ENCODE assay signal across 8 cellular contexts in the genomic region with DNA sequence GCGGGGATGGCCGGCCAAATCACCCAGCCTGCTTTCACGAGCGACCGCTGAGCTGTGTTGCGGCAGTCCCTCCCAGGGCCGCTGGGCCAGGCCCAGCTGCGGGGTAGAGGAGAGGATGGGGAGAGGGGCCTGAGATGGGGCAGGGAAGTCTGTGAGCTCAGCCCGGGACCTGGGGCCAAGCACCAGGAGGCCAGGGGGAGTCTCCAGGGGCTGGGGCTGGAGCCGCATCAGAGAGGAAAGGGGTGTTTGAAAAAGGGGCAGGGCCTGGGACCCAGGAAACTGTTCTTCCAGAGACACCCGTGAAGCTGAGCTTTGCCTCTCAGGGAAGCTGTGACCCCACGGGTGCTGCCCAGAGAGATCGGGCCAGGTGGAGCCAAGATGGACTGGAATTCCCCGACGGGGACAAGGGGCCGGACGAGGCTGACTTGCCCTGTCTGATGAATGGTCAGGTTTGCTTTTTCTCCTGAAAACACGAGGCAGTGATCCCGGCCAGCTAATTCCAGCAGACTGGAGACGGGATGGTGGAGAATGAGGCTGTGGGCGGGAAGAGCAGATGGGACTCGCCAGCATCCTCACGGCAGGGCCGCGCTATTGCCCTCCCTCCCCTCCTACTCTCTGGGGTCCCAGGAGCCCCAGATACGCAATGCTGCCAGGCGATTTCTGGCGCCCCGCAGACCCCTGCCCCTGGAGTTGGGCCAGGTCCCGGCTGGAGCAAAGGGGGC. TPM values are rescaled to one million over a fixed set of nuclear protein-coding genes. Genes with fewer than 3 reads are reported as not detected.
A peak's percentile ranks its signal among the peaks of the same experiment; 100 is the strongest.
DNase-seq lines count a peak whose midpoint lies in the region; ATAC-seq and TF ChIP-seq lines count a peak whose summit lies in the region.

No MANE protein-coding gene starts in this region.

- no peak for ATAC-seq in HG02970 (IDR thresholded peaks at IDR 0.05; ENCODE audit: low FRiP score, unreplicated experiment)

- TF ChIP-seq POLR2A in testis (IDR thresholded peaks at IDR 0.05) = no peak

- peaks cover 29% of the 10 kb centered on the region for H3K4me1 Mint-ChIP-seq in MCF 10A (ENCODE audit: insufficient read depth, unreplicated experiment)

- intact Hi-C loops in MCF 10A (cut with micrococcal nuclease) = loop anchor here (1.0 to 5.0 kb wide), 2 partner anchors 9 to 63 kb away; no protein-coding TSS in a partner anchor
- intact Hi-C loops in testis (cut with DNase I; ENCODE audit: low total_unique reads) = no loop called here

- CTCF ChIA-PET in MCF 10A (lab: Yijun Ruan, JAX) = interaction anchor here (0.6 kb wide), 1 partner anchor 37 kb away, joined by 3 read pairs; no protein-coding TSS in a partner anchor

- H3K9me3 ChIP-seq in HUES6 (ENCODE audit: control insufficient read depth, insufficient read depth, low read depth, low read length) = no peaks in the 10 kb centered on the region
- no peaks in the 10 kb centered on the region for H3K9me3 ChIP-seq in liver (ENCODE audit: control insufficient read depth in 4 of 4, low read length in 3 of 4)
- H3K9me3 ChIP-seq in testis = no peaks in the 10 kb centered on the region

- 77% methylated on average over 30 of the region's 30 CpGs for WGBS in liver
- WGBS in testis, 2 donors = 47 to 56% methylated on average over 20 to 30 of the region's 30 CpGs

- H3K4me1 ChIP-seq in HUES6 (ENCODE audit: control insufficient read depth, insufficient read depth, low read length) (peaks cover 68% of the 10 kb centered on the region), liver (ENCODE audit: control insufficient read depth in 4 of 4, insufficient read depth in 4 of 4, low read length in 3 of 4) (peaks cover 0 to 4% (median 0%) of the 10 kb centered on the region in 4 donors), testis (peaks cover 20% of the 10 kb centered on the region)

- H3K27me3 ChIP-seq in HUES6 (ENCODE audit: control insufficient read depth, insufficient read depth, low read length) = no peaks in the 10 kb centered on the region
- H3K27me3 ChIP-seq in liver (ENCODE audit: control insufficient read depth in 4 of 4, insufficient read depth in 4 of 4, low read length in 3 of 4) = no peaks in the 10 kb centered on the region
- no peaks in the 10 kb centered on the region for H3K27me3 ChIP-seq in testis

- TF ChIP-seq CTCF in MCF 10A (IDR thresholded peaks at IDR 0.05; ENCODE audit: unreplicated experiment) (no peak), liver (IDR thresholded peaks at IDR 0.05; ENCODE audit: low read depth, low read length, missing input control) (no peak), testis (IDR thresholded peaks at IDR 0.05) (no peak)

- peak overlapping the region; percentile 63 for H3K4me3 Mint-ChIP-seq in MCF 10A (ENCODE audit: unreplicated experiment)

- H3K36me3 ChIP-seq in HUES6 (ENCODE audit: control insufficient read depth, insufficient read depth, low read length) = no peaks in the 10 kb centered on the region
- H3K36me3 ChIP-seq in liver (ENCODE audit: control insufficient read depth in 4 of 4, insufficient read depth in 3 of 4, low read depth in 1 of 4, low read length in 3 of 4) = no peaks in the 10 kb centered on the region
- H3K36me3 ChIP-seq in testis (ENCODE audit: low read depth, missing control alignments) = no peaks in the 10 kb centered on the region

- DNase-seq in MCF 10A (ENCODE audit: unreplicated experiment) (peak; percentile 35), testis (peak; percentile 50), NCI-H1694 (lab: John Stamatoyannopoulos, UW) (no peak), SIG-M5 treated with dmso at 0.1 percent for 504 hours (lab: John Stamatoyannopoulos, UW; ENCODE audit: unreplicated experiment) (no peak), NCI-H146 (lab: John Stamatoyannopoulos, UW) (no peak)

- TF ChIP-seq RAD21 in liver (IDR thresholded peaks at IDR 0.05) = no peak

- no TSS peak for BruUV-seq in MCF 10A (replicated peaks; lab: Mats Ljungman, UMichigan)

- H3K9me3 Mint-ChIP-seq in MCF 10A (ENCODE audit: unreplicated experiment) = no peaks in the 10 kb centered on the region

- H3K27me3 Mint-ChIP-seq in MCF 10A (ENCODE audit: insufficient read depth, unreplicated experiment) = no peaks in the 10 kb centered on the region

- no peak overlapping the region for H3K4me3 ChIP-seq in HUES6 (ENCODE audit: low read depth, low read length)
- no peak overlapping the region for H3K4me3 ChIP-seq in liver (ENCODE audit: low read depth in 1 of 3, low read length in 3 of 3)
- no peak overlapping the region for H3K4me3 ChIP-seq in testis

- no peaks in the 10 kb centered on the region for H3K36me3 Mint-ChIP-seq in MCF 10A (ENCODE audit: insufficient read depth, unreplicated experiment)

- POLR2A ChIA-PET in MCF 10A (lab: Yijun Ruan, JAX) = interaction anchor here (0.6 to 2.1 kb wide), 5 partner anchors 8 to 394 kb away, joined by 3 to 11 read pairs (median 3); no protein-coding TSS in a partner anchor

- H3K9ac ChIP-seq in HUES6 (ENCODE audit: low read length) (peak overlapping the region; percentile 80), liver (ENCODE audit: low read depth in 1 of 2, low read length in 2 of 2) (no peak overlapping the region)

- peak overlapping the region; percentile 85 for H3K27ac Mint-ChIP-seq in MCF 10A (ENCODE audit: low read depth, unreplicated experiment)

- H3K27ac ChIP-seq in HUES6 (ENCODE audit: low read depth, low read length) = peak overlapping the region; percentile 83; the same call in 1 of the 2 replicates
- peak overlapping the region; percentile 65 to 94 for H3K27ac ChIP-seq in liver (ENCODE audit: low read depth in 1 of 2, low read length in 2 of 2)
- peak overlapping the region; percentile 86 to 90 for H3K27ac ChIP-seq in testis

TF ChIP-seq in liver, 16 proteins besides CTCF, POLR2A, EP300 and RAD21:
- TF ChIP-seq, protein P1, sequence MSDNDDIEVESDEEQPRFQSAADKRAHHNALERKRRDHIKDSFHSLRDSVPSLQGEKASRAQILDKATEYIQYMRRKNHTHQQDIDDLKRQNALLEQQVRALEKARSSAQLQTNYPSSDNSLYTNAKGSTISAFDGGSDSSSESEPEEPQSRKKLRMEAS (IDR thresholded peaks at IDR 0.05) = no peak
- TF ChIP-seq RXRA (IDR thresholded peaks at IDR 0.05) (no peak), FOXA2 (IDR thresholded peaks at IDR 0.05) (no peak), NR2F2 (IDR thresholded peaks at IDR 0.05) (no peak), SP1 (IDR thresholded peaks at IDR 0.05) (no peak), YY1 (IDR thresholded peaks at IDR 0.05) (no peak), HNF4A (conservative IDR thresholded peaks at IDR 0.05) (no peak), FOXA1 (IDR thresholded peaks at IDR 0.05) (no peak), EGR1 (IDR thresholded peaks at IDR 0.05; ENCODE audit: low read depth in 2 of 2) (no peak), JUND (IDR thresholded peaks at IDR 0.05) (no peak), GABPA (IDR thresholded peaks at IDR 0.05 in 1 of 2, conservative IDR thresholded peaks at IDR 0.05 in 1 of 2) (no peak), TAF1 (conservative IDR thresholded peaks at IDR 0.05) (no peak), HNF4G (IDR thresholded peaks at IDR 0.05) (no peak)
- TF ChIP-seq, protein P2, sequence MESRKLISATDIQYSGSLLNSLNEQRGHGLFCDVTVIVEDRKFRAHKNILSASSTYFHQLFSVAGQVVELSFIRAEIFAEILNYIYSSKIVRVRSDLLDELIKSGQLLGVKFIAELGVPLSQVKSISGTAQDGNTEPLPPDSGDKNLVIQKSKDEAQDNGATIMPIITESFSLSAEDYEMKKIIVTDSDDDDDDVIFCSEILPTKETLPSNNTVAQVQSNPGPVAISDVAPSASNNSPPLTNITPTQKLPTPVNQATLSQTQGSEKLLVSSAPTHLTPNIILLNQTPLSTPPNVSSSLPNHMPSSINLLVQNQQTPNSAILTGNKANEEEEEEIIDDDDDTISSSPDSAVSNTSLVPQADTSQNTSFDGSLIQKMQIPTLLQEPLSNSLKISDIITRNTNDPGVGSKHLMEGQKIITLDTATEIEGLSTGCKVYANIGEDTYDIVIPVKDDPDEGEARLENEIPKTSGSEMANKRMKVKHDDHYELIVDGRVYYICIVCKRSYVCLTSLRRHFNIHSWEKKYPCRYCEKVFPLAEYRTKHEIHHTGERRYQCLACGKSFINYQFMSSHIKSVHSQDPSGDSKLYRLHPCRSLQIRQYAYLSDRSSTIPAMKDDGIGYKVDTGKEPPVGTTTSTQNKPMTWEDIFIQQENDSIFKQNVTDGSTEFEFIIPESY (IDR thresholded peaks at IDR 0.05) = no peak
- TF ChIP-seq, protein P3, sequence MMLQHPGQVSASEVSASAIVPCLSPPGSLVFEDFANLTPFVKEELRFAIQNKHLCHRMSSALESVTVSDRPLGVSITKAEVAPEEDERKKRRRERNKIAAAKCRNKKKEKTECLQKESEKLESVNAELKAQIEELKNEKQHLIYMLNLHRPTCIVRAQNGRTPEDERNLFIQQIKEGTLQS (IDR thresholded peaks at IDR 0.05) = no peak
TF ChIP-seq in liver: peak in this region for 0.

RNA-seq across cellular contexts. Expression of a gene that starts 40.3 kb away (rescaled TPM):
- total RNA-seq in MCF 10A (2022) = 2.1 and 3.4 TPM in 2 replicates
- total RNA-seq in liver = 100 to 1,000 TPM; 209 to 308 TPM
- polyA plus RNA-seq in liver = 100 to 1,000 TPM in 1 of 2 donors, 10 to 100 TPM in 1; 44.9 to 255 TPM
- total RNA-seq in testis = 100 to 1,000 TPM; 111 to 165 TPM
- polyA plus RNA-seq in testis (ENCODE audit: insufficient read depth, low read depth, low replicate concordance) = 53.2 TPM

Comparison
In these comparisons a context has a peak if more than half of its experiments do, and no peak if none do; other contexts are left out.
1. DNase-seq: peak in MCF 10A (single experiment) and testis (single experiment); none in NCI-H1694 (single experiment), SIG-M5 treated with dmso at 0.1 percent for 504 hours (single experiment) and NCI-H146 (single experiment).
2. RNA of a gene that starts 40.3 kb away (total RNA-seq): 209 to 308 TPM in liver and 111 to 165 TPM in testis; 2.1 to 3.4 TPM in MCF 10A; every median in the first group is over 10 times any median in the second.
3. Peak in every context shown above with its lines, with median percentiles within 50 percentile points of each other: H3K27ac ChIP-seq.